Comparison of ENCODE assay signal across 8 cellular contexts in the genomic region with DNA sequence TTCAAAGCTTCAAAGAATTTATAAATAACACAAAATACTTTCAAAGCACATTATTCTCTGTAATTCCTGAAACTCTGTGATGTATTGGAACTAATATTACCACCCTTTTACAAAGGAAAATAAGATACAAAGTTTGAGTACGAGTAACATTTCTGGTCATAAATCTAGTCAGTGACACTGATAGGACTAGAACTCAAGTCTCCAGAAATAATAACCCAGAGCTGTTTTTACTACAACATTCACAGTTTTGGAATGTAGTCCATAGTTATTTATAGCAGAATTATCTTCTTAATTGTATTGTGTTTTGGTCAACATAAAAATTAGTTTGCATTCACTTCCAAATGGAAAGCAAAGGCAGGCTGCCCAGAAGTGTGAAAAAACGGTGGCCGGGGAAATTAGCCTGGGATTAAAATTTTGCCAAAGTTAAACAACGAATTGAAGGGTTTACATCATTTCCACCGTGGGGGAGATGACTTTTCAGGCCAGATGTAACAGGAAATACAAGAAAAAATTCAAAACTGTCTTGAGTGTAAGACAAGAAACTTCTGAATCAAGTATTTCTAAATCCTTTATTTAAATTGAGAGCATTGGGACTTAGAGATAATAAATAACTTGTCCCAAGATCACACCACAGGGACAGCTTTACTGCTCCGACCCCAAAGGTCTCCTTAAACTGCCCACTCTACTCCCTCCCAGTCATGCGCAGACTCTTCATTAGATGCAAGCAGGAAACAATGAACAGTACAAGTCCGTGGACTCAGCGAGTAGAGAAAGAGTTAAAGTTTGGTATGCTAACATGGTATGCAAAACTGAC.
DNase-seq lines count a peak whose midpoint lies in the region; ATAC-seq and TF ChIP-seq lines count a peak whose summit lies in the region.

No MANE protein-coding gene starts in this region.

- no peaks in the 10 kb centered on the region for H3K27me3 ChIP-seq in muscle layer of colon (ENCODE audit: control insufficient read depth in 1 of 2, insufficient read depth in 2 of 2, low read length in 2 of 2)

- H3K4me1 ChIP-seq in muscle layer of colon (ENCODE audit: insufficient read depth, low read length): peaks cover 17% of the 10 kb centered on the region

- ATAC-seq in GM21619 (IDR thresholded peaks at IDR 0.05; ENCODE audit: unreplicated experiment) (peak; percentile 12), GM19463 (IDR thresholded peaks at IDR 0.05; ENCODE audit: unreplicated experiment) (no peak)

- H3K4me3 ChIP-seq in NB4 (ENCODE audit: low read depth, low read length): peak overlapping the region; percentile 70
- peak overlapping the region; percentile 78 to 98 for H3K4me3 ChIP-seq in muscle layer of colon (ENCODE audit: low read depth in 1 of 2, low read length in 2 of 2)

- peak overlapping the region; percentile 95 for H3K9ac ChIP-seq in muscle layer of colon (ENCODE audit: low read length)

- TF ChIP-seq POLR2A in NB4 (IDR thresholded peaks at IDR 0.05; ENCODE audit: extremely low read depth, insufficient read length): no peak

- H3K36me3 ChIP-seq in muscle layer of colon (ENCODE audit: insufficient read depth, low read length): no peaks in the 10 kb centered on the region

- H3K27ac ChIP-seq in muscle layer of colon (ENCODE audit: low read depth, low read length): peak overlapping the region; percentile 94

- DNase-seq in EL (peak; percentile 60), NB4 (ENCODE audit: low read depth) (peak; percentile 15), dedifferentiated amniotic fluid mesenchymal stem cell (ENCODE audit: extremely low spot score) (peak; percentile 57), NCI-H748 (lab: John Stamatoyannopoulos, UW; ENCODE audit: unreplicated experiment) (no peak), NCI-H524 treated with DMSO at 0.1 percent for 48 hours (lab: John Stamatoyannopoulos, UW) (no peak)

- H3K9me3 ChIP-seq in muscle layer of colon (ENCODE audit: low read length): no peaks in the 10 kb centered on the region

- no peak for TF ChIP-seq CTCF in NB4 (IDR thresholded peaks at IDR 0.05; ENCODE audit: low read depth, low read length)

Comparison
In these comparisons a context has a peak if more than half of its experiments do, and no peak if none do; other contexts are left out.
1. DNase-seq: peak in EL (single experiment), NB4 (single experiment) and dedifferentiated amniotic fluid mesenchymal stem cell (single experiment); none in NCI-H748 (single experiment) and NCI-H524 treated with DMSO at 0.1 percent for 48 hours (single experiment).